ENCODE assay signal across 10 cellular contexts in genomic region chr1:22808186-22808845, GRCh38.
DNase-seq lines count a peak whose midpoint lies in the region; ATAC-seq and TF ChIP-seq lines count a peak whose summit lies in the region.
"Had no signal": no experiment of that assay in that cellular context is flagged by ENCODE, and none has a peak within 500 bp of the region (broad histone marks: within the 10 kb centered on the region; RNA-seq: fewer than 3 reads in every experiment).

No MANE protein-coding gene starts in this region.

- TF ChIP-seq CTCF in RWPE2 (IDR thresholded peaks at IDR 0.05; ENCODE audit: poor library complexity, severe bottlenecking) (no peak), fibroblast of pulmonary artery (IDR thresholded peaks at IDR 0.05; ENCODE audit: low read length, missing control alignments) (no peak), WTC11 (IDR thresholded peaks at IDR 0.05) (no peak)
- TF ChIP-seq CTCF in activated CD8-positive, alpha-beta T cell treated with anti-CD3 and anti-CD28 coated beads for 36 hours (IDR thresholded peaks at IDR 0.05), result no peak

- H3K27me3 ChIP-seq in RWPE2 (ENCODE audit: insufficient read depth, poor library complexity, severe bottlenecking), result no peaks in the 10 kb centered on the region
- H3K27me3 ChIP-seq: BLaER1 treated with 17β-estradiol and CSF1 and Interleukin-3, amounts not matched to agents 10 nM and 100 nM had no signal

- POLR2A ChIA-PET in WTC11 (lab: Charles Lee), result no interaction called here
- POLR2A ChIA-PET in activated CD8-positive, alpha-beta T cell treated with anti-CD3 and anti-CD28 coated beads for 36 hours (lab: Charles Lee), result interaction anchor here (0.6 to 0.9 kb wide), 2 partner anchors 12 to 1341 kb away, joined by 3 to 4 read pairs; no protein-coding TSS in a partner anchor

- no peaks in the 10 kb centered on the region for H3K27me3 Mint-ChIP-seq in WTC11 (ENCODE audit: low read depth)
- H3K27me3 Mint-ChIP-seq in activated CD8-positive, alpha-beta T cell treated with anti-CD3 and anti-CD28 coated beads for 36 hours, result peaks cover 2% of the 10 kb centered on the region

- CTCF ChIA-PET in WTC11 (lab: Charles Lee), result interaction anchor here (0.7 to 1.6 kb wide), 4 partner anchors 10 to 54 kb away, joined by 3 to 4 read pairs (median 4); no protein-coding TSS in a partner anchor
- CTCF ChIA-PET in activated CD8-positive, alpha-beta T cell treated with anti-CD3 and anti-CD28 coated beads for 36 hours (lab: Charles Lee), result interaction anchor here (1.0 kb wide), 1 partner anchor 156 kb away, joined by 4 read pairs; no protein-coding TSS in a partner anchor

- no peaks in the 10 kb centered on the region for H3K36me3 ChIP-seq in RWPE2 (ENCODE audit: low read depth)
- H3K36me3 ChIP-seq: BLaER1 treated with 17β-estradiol and CSF1 and Interleukin-3, amounts not matched to agents 10 nM and 100 nM had no signal

- peak overlapping the region; percentile 36 for H3K27ac ChIP-seq in RWPE2 (ENCODE audit: poor library complexity, severe bottlenecking)
- H3K27ac ChIP-seq: BLaER1 treated with 17β-estradiol and CSF1 and Interleukin-3, amounts not matched to agents 10 nM and 100 nM had no signal

- no peaks in the 10 kb centered on the region for H3K9me3 Mint-ChIP-seq in WTC11
- H3K9me3 Mint-ChIP-seq in activated CD8-positive, alpha-beta T cell treated with anti-CD3 and anti-CD28 coated beads for 36 hours, result no peaks in the 10 kb centered on the region
- H3K9me3 Mint-ChIP-seq: activated T-cell treated with anti-CD3 and anti-CD28 coated beads, Interleukin-2, amount 50 U/mL, for 4 hours had no signal

- H3K4me1 Mint-ChIP-seq in WTC11, result peaks cover 26% of the 10 kb centered on the region
- H3K4me1 Mint-ChIP-seq in activated CD8-positive, alpha-beta T cell treated with anti-CD3 and anti-CD28 coated beads for 36 hours (ENCODE audit: low read depth), result no peaks in the 10 kb centered on the region

- no peaks in the 10 kb centered on the region for H3K36me3 Mint-ChIP-seq in WTC11
- H3K36me3 Mint-ChIP-seq in activated CD8-positive, alpha-beta T cell treated with anti-CD3 and anti-CD28 coated beads for 36 hours (ENCODE audit: low read depth), result no peaks in the 10 kb centered on the region

- H3K4me3 Mint-ChIP-seq in WTC11, result no peak overlapping the region
- H3K4me3 Mint-ChIP-seq in activated CD8-positive, alpha-beta T cell treated with anti-CD3 and anti-CD28 coated beads for 36 hours, result no peak overlapping the region
- H3K4me3 Mint-ChIP-seq: activated T-cell treated with anti-CD3 and anti-CD28 coated beads, Interleukin-2, amount 50 U/mL, for 4 hours had no signal

- DNase-seq in AG20443 (ENCODE audit: low spot score), result peak; percentile 92
- DNase-seq in RWPE2 (ENCODE audit: low spot score), result no peak
- peak; percentile 66 for DNase-seq in fibroblast of pulmonary artery (ENCODE audit: low read depth)
- no peak for DNase-seq in sciatic nerve (ENCODE audit: low spot score)
- DNase-seq in NCI-H345 treated with DMSO at 0.1 percent for 48 hours (lab: John Stamatoyannopoulos, UW; ENCODE audit: unreplicated experiment), result no peak
- DNase-seq in OCI-M1 (lab: John Stamatoyannopoulos, UW), result no peak
- no peak for DNase-seq in WTC11 (ENCODE audit: low spot score)
- no peak for DNase-seq in activated CD8-positive, alpha-beta T cell treated with anti-CD3 and anti-CD28 coated beads for 36 hours
- DNase-seq: activated T-cell treated with anti-CD3 and anti-CD28 coated beads, Interleukin-2, amount 50 U/mL, for 4 hours had no signal

- H3K4me3 ChIP-seq in RWPE2 (ENCODE audit: severe bottlenecking) (no peak overlapping the region), fibroblast of pulmonary artery (replicated peaks; ENCODE audit: low read depth, low read length) (no peak overlapping the region)
- H3K4me3 ChIP-seq: BLaER1 treated with 17β-estradiol and CSF1 and Interleukin-3, amounts not matched to agents 10 nM and 100 nM had no signal

- H3K9me3 ChIP-seq in RWPE2 (ENCODE audit: severe bottlenecking), result no peaks in the 10 kb centered on the region
- H3K9me3 ChIP-seq: BLaER1 treated with 17β-estradiol and CSF1 and Interleukin-3, amounts not matched to agents 10 nM and 100 nM had no signal

- no peak overlapping the region for H3K27ac Mint-ChIP-seq in WTC11
- H3K27ac Mint-ChIP-seq in activated CD8-positive, alpha-beta T cell treated with anti-CD3 and anti-CD28 coated beads for 36 hours, result no peak overlapping the region

- intact Hi-C loops in sciatic nerve (cut with DNase I), result no loop called here
- intact Hi-C loops in activated CD8-positive, alpha-beta T cell treated with anti-CD3 and anti-CD28 coated beads for 36 hours (cut with micrococcal nuclease), result no loop called here

- peak; percentile 47; the same call in 2 of the 3 replicates for ATAC-seq in RWPE2 (ENCODE audit: low read depth)
- ATAC-seq in sciatic nerve, result peak; percentile 15
- no peak for ATAC-seq in WTC11
- ATAC-seq in activated CD8-positive, alpha-beta T cell treated with anti-CD3 and anti-CD28 coated beads for 36 hours, result no peak
- ATAC-seq: activated T-cell treated with anti-CD3 and anti-CD28 coated beads, Interleukin-2, amount 50 U/mL, for 4 hours had no signal

- peaks cover 24% of the 10 kb centered on the region for H3K4me1 ChIP-seq in RWPE2 (ENCODE audit: insufficient read depth, poor library complexity, severe bottlenecking)

TF ChIP-seq in WTC11, 78 proteins besides CTCF, POLR2A, EP300 and RAD21:
- TF ChIP-seq OVOL2 (CRISPR knock-in tag; IDR thresholded peaks at IDR 0.05; ENCODE audit: borderline replicate concordance) (no peak), MYBL2 (CRISPR knock-in tag; IDR thresholded peaks at IDR 0.05) (no peak), ZMAT4 (CRISPR knock-in tag; IDR thresholded peaks at IDR 0.05) (no peak), SP1 (CRISPR knock-in tag; conservative IDR thresholded peaks at IDR 0.05) (no peak), NFE2L1 (CRISPR knock-in tag; IDR thresholded peaks at IDR 0.05) (no peak), ZNF232 (CRISPR knock-in tag; IDR thresholded peaks at IDR 0.05) (no peak), ZNF121 (CRISPR knock-in tag; IDR thresholded peaks at IDR 0.05) (no peak), ESRRA (CRISPR knock-in tag; IDR thresholded peaks at IDR 0.05; ENCODE audit: borderline replicate concordance) (no peak), ZNF671 (CRISPR knock-in tag; IDR thresholded peaks at IDR 0.05) (no peak), ZSCAN18 (CRISPR knock-in tag; IDR thresholded peaks at IDR 0.05) (no peak), FOXJ3 (CRISPR knock-in tag; IDR thresholded peaks at IDR 0.05; ENCODE audit: borderline replicate concordance) (no peak), TEAD4 (CRISPR knock-in tag; IDR thresholded peaks at IDR 0.05) (no peak), SMAD4 (CRISPR knock-in tag; IDR thresholded peaks at IDR 0.05) (no peak), CBFB (CRISPR knock-in tag; IDR thresholded peaks at IDR 0.05; ENCODE audit: low read depth) (no peak)

Comparison
In these comparisons a context has a peak if more than half of its experiments do, and no peak if none do; other contexts are left out.
1. DNase-seq: peak in AG20443 (single experiment) and fibroblast of pulmonary artery (single experiment); none in RWPE2 (single experiment), sciatic nerve (single experiment), NCI-H345 treated with DMSO at 0.1 percent for 48 hours (single experiment), OCI-M1 (single experiment), WTC11 (single experiment) and activated CD8-positive, alpha-beta T cell treated with anti-CD3 and anti-CD28 coated beads for 36 hours (single experiment).
2. ATAC-seq: peak in RWPE2 (single experiment) and sciatic nerve (single experiment); none in WTC11 (single experiment) and activated CD8-positive, alpha-beta T cell treated with anti-CD3 and anti-CD28 coated beads for 36 hours (single experiment).